Comparison of ENCODE assay signal across 8 cellular contexts in the genomic region with DNA sequence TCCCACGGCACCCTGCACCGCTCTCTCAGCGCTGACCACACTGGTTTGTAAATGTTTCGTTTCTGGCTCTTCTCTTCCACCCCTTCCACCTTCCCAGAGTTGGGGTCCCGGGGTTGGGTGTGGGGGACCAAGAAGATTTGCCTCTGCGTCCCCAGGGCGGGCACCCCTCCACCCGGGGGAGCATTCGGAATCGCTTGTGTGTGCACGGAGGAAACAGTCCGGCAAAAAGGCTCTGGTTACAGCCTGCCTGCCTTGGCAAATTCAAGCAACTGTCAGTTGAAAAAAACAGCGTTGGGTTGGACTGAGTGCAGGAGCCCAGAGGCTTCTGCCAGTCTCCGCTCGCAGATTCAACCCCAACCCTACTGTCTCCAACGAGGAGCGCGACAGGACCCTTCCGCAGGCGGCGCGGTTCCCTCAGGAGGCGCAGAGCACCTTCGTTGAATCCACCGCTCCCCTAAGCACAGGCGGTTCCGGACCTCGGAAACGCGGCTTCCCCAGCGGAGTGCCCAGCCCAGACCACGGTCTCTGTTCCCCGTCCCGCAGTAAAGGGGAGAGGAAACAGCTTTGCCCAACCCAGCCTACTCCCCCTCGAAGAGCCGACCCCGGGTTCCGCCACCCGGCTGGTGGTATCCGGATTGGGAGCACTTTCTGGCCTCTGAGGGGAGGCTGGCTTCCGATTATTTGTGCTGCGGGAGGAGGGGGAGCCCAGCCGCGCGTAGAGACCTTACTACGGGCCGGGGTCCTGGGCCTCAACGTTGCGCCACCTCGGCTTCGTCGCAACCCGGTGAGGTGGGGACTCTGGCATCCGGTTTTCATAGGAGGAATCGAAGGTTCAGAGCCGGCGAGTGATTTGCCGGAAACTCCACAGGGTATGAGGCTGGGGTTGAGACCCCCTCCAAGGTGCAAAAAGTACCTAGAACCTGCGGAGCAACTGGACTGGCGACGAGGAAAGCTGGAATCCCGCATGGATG. TPM values are rescaled to one million over a fixed set of nuclear protein-coding genes. Genes with fewer than 3 reads are reported as not detected.
A peak's percentile ranks its signal among the peaks of the same experiment; 100 is the strongest.
DNase-seq lines count a peak whose midpoint lies in the region.

No MANE protein-coding gene starts in this region.

- H3K9ac ChIP-seq in BLaER1 treated with 17β-estradiol and CSF1 and Interleukin-3, amounts not matched to agents 10 nM and 100 nM = peak overlapping the region; percentile 39 to 71 (median 65); a peak in 19 of 22 replicates

- H3K4me1 ChIP-seq in BLaER1 treated with 17β-estradiol and CSF1 and Interleukin-3, amounts not matched to agents 10 nM and 100 nM = peaks cover 46 to 70% (median 66%) of the 10 kb centered on the region in 10 experiments
- peaks cover 18% of the 10 kb centered on the region for H3K4me1 ChIP-seq in effector memory CD4-positive, alpha-beta T cell (ENCODE audit: control insufficient read depth, insufficient read depth, low read length, poor library complexity, severe bottlenecking)
- H3K4me1 ChIP-seq in muscle layer of duodenum (ENCODE audit: control insufficient read depth in 1 of 2, insufficient read depth in 2 of 2, low read length in 2 of 2) = peaks cover 7 to 38% of the 10 kb centered on the region in 2 donors

- H3K36me3 ChIP-seq in BLaER1 treated with 17β-estradiol and CSF1 and Interleukin-3, amounts not matched to agents 10 nM and 100 nM = no peaks in the 10 kb centered on the region
- no peaks in the 10 kb centered on the region for H3K36me3 ChIP-seq in effector memory CD4-positive, alpha-beta T cell (ENCODE audit: control insufficient read depth, insufficient read depth, low read length)
- H3K36me3 ChIP-seq in muscle layer of duodenum (ENCODE audit: control insufficient read depth in 1 of 2, insufficient read depth in 2 of 2, low read length in 2 of 2) = no peaks in the 10 kb centered on the region

- in situ Hi-C loops in KBM-7 (cut with MboI; ENCODE audit: low pct_unique_long_range_greater_than_20kb, low sequenced_read_pairs) = no loop called here

- peaks cover 53 to 87% (median 79%) of the 10 kb centered on the region in 11 experiments for H3K27me3 ChIP-seq in BLaER1 treated with 17β-estradiol and CSF1 and Interleukin-3, amounts not matched to agents 10 nM and 100 nM
- H3K27me3 ChIP-seq in effector memory CD4-positive, alpha-beta T cell (replicated peaks; ENCODE audit: control insufficient read depth, insufficient read depth, low read length, poor library complexity, severe bottlenecking) = peaks cover 41% of the 10 kb centered on the region
- peaks cover 77% of the 10 kb centered on the region for H3K27me3 ChIP-seq in muscle layer of duodenum (ENCODE audit: low read depth, low read length)

- peaks cover 0 to 11% (median 0%) of the 10 kb centered on the region in 11 experiments; a peak in 6 of 22 replicates for H3K9me3 ChIP-seq in BLaER1 treated with 17β-estradiol and CSF1 and Interleukin-3, amounts not matched to agents 10 nM and 100 nM (replicated peaks in 1 of 11)
- no peaks in the 10 kb centered on the region for H3K9me3 ChIP-seq in effector memory CD4-positive, alpha-beta T cell (ENCODE audit: control insufficient read depth, low read length)
- no peaks in the 10 kb centered on the region for H3K9me3 ChIP-seq in muscle layer of duodenum (ENCODE audit: control insufficient read depth in 1 of 2, low read length in 2 of 2)

- peak overlapping the region; percentile 89 to 98 (median 95) for H3K4me2 ChIP-seq in BLaER1 treated with 17β-estradiol and CSF1 and Interleukin-3, amounts not matched to agents 10 nM and 100 nM

- peak overlapping the region; percentile 36 to 67 (median 52); a peak in 19 of 20 replicates for H3K4me3 ChIP-seq in BLaER1 treated with 17β-estradiol and CSF1 and Interleukin-3, amounts not matched to agents 10 nM and 100 nM
- peak overlapping the region; percentile 33 for H3K4me3 ChIP-seq in effector memory CD4-positive, alpha-beta T cell (ENCODE audit: insufficient read depth, low read depth, low read length, poor library complexity, severe bottlenecking)
- H3K4me3 ChIP-seq in muscle layer of duodenum (ENCODE audit: low read depth in 1 of 2, low read length in 2 of 2) = peak overlapping the region; percentile 4 to 46

- peak overlapping the region in 9 of 11 experiments; percentile 8 to 79 (median 73); a peak in 17 of 22 replicates for H3K27ac ChIP-seq in BLaER1 treated with 17β-estradiol and CSF1 and Interleukin-3, amounts not matched to agents 10 nM and 100 nM
- no peak overlapping the region for H3K27ac ChIP-seq in effector memory CD4-positive, alpha-beta T cell (ENCODE audit: insufficient read depth, low read length, poor library complexity, severe bottlenecking)
- H3K27ac ChIP-seq in muscle layer of duodenum (ENCODE audit: low read length) = no peak overlapping the region

- DNase-seq in KBM-7 = peak; percentile 94
- DNase-seq in effector memory CD4-positive, alpha-beta T cell = no peak
- DNase-seq in DMS114 treated with DMSO at 0.1 percent for 48 hours (lab: John Stamatoyannopoulos, UW; ENCODE audit: unreplicated experiment) = no peak
- DNase-seq in NCI-H187 (lab: John Stamatoyannopoulos, UW) = no peak
- DNase-seq in cerebellum (ENCODE audit: low spot score) = no peak
- no peak for DNase-seq in stimulated activated CD4-positive, alpha-beta T cell treated with anti-CD3 and anti-CD28 coated beads, Interleukin-4, amount 100 ng/mL, for 1 hour

- H4K20me1 ChIP-seq in BLaER1 treated with 17β-estradiol and CSF1 and Interleukin-3, amounts not matched to agents 10 nM and 100 nM = peaks cover 0 to 20% (median 0%) of the 10 kb centered on the region in 11 experiments; a peak in 2 of 22 replicates

RNA-seq across cellular contexts. Expression of a gene that starts 9.6 kb away (rescaled TPM):
- total RNA-seq in cerebellum = 1.5 TPM

RNA-seq across cellular contexts. Expression of a gene that starts 45.5 kb away (rescaled TPM):
- total RNA-seq in cerebellum = 17.5 TPM

RNA-seq across cellular contexts. Expression of a gene that starts 45.5 kb away (rescaled TPM):
- total RNA-seq in cerebellum = 24.0 TPM

RNA-seq across cellular contexts. Expression of a gene that starts 59.5 kb away (rescaled TPM):
- total RNA-seq in cerebellum = 1.5 TPM

RNA-seq across cellular contexts. Expression of a gene that starts 59.6 kb away (rescaled TPM):
- total RNA-seq in cerebellum = 20.0 TPM

Comparison
In these comparisons a context has a peak if more than half of its experiments do, and no peak if none do; other contexts are left out.
1. H3K27ac ChIP-seq: peak in BLaER1 treated with 17β-estradiol and CSF1 and Interleukin-3, amounts not matched to agents 10 nM and 100 nM (9 of 11); none in effector memory CD4-positive, alpha-beta T cell (single experiment) and muscle layer of duodenum (single experiment).
2. Peak in every context shown above with its lines, with median percentiles within 50 percentile points of each other: H3K4me3 ChIP-seq.